ENCODE assay signal across 9 cellular contexts in the genomic region with DNA sequence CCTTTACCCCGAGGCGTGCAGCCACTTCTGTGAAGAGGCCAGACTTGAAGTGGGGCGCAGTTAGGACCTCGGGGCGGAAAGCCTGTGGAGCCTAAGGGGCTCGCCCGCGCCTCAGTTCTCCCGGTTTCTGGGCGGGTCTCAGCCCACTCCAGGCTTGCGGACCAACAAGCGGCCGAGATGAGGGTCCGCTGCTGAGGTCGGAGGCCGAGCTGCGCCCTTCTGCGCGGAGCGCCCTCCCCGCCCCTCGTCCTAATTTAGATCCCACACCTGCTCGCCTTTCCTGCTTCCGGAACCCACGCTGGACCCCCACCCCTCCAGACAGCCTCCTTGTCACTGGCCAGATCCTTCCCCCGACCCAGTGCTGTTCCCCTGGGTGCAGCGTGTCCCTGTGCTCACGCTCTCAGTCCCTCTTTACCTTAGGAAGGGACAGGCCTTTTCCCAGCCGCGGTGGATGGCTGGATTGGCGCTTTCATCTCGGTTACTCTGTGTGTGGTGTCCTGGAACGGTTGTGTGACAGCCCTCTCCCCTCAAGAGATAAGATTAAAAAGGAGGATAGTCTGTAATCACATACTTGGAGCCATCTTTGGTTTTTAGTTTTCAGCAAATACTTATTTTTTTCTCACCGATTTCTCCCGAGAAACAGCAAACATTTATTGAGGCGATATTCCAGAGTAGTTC. TPM values are rescaled to one million over a fixed set of nuclear protein-coding genes. Genes with fewer than 3 reads are reported as not detected.
DNase-seq lines count a peak whose midpoint lies in the region; ATAC-seq and TF ChIP-seq lines count a peak whose summit lies in the region.
"Had no signal": no experiment of that assay in that cellular context is flagged by ENCODE, and none has a peak within 500 bp of the region (broad histone marks: within the 10 kb centered on the region; RNA-seq: fewer than 3 reads in every experiment).

No MANE protein-coding gene starts in this region.

- H3K4me1 Mint-ChIP-seq in CD8-positive, alpha-beta memory T cell: peaks cover 38 to 49% (median 41%) of the 10 kb centered on the region in 3 donors
- peaks cover 71% of the 10 kb centered on the region for H3K4me1 Mint-ChIP-seq in HFFc6 (ENCODE audit: low read depth)
- peaks cover 26% of the 10 kb centered on the region for H3K4me1 Mint-ChIP-seq in WTC11

- POLR2A ChIA-PET in CD8-positive, alpha-beta memory T cell (lab: Charles Lee): interaction anchor here (1.0 to 5.4 kb wide), 4 partner anchors 14 to 127 kb away, joined by 4 to 54 read pairs (median 18); partner anchors contain the start of genes HDAC5, TMUB2 and UBTF
- POLR2A ChIA-PET in WTC11 (lab: Charles Lee): interaction anchor here (0.6 to 1.8 kb wide), 2 partner anchors 14 to 129 kb away, joined by 5 to 9 read pairs; partner anchors contain the start of gene TMUB2

- H3K9me3 Mint-ChIP-seq in CD8-positive, alpha-beta memory T cell: no peaks in the 10 kb centered on the region
- H3K9me3 Mint-ChIP-seq in HFFc6 (no peaks in the 10 kb centered on the region), WTC11 (no peaks in the 10 kb centered on the region)

- peaks cover 30% of the 10 kb centered on the region for H3K4me1 ChIP-seq in CD8-positive, alpha-beta memory T cell (ENCODE audit: insufficient read depth, low read length)
- H3K4me1 ChIP-seq in heart right ventricle (peaks cover 0 to 53% (median 23%) of the 10 kb centered on the region in 9 donors), skeletal muscle tissue (ENCODE audit: control insufficient read depth in 3 of 3, insufficient read depth in 3 of 3, low read length in 3 of 3) (peaks cover 16 to 54% (median 22%) of the 10 kb centered on the region in 3 donors)

- peak overlapping the region; percentile 66 for H3K4me3 ChIP-seq in CD8-positive, alpha-beta memory T cell (ENCODE audit: low read length)
- H3K4me3 ChIP-seq in heart right ventricle (peak overlapping the region; percentile 61 to 98 (median 94)), skeletal muscle tissue (ENCODE audit: low read length in 3 of 3) (peak overlapping the region; percentile 82 to 88 (median 86))

- H3K36me3 ChIP-seq in CD8-positive, alpha-beta memory T cell (ENCODE audit: insufficient read depth, low read length): peaks cover 12% of the 10 kb centered on the region
- H3K36me3 ChIP-seq in heart right ventricle (peaks cover 0 to 22% (median 14%) of the 10 kb centered on the region in 9 donors), skeletal muscle tissue (ENCODE audit: control insufficient read depth in 3 of 3, insufficient read depth in 3 of 3, low read length in 3 of 3) (peaks cover 6 to 15% (median 12%) of the 10 kb centered on the region in 3 donors)

- H3K27me3 Mint-ChIP-seq in CD8-positive, alpha-beta memory T cell: peaks cover 0 to 1% of the 10 kb centered on the region in 2 donors
- H3K27me3 Mint-ChIP-seq in HFFc6 (ENCODE audit: insufficient read depth): peaks cover 4% of the 10 kb centered on the region
- H3K27me3 Mint-ChIP-seq in WTC11 (ENCODE audit: low read depth): no peaks in the 10 kb centered on the region

- TF ChIP-seq CTCF in HFFc6 (IDR thresholded peaks at IDR 0.05) (no peak; the same call in 1 of the 2 replicates), WTC11 (IDR thresholded peaks at IDR 0.05) (no peak), heart right ventricle (IDR thresholded peaks at IDR 0.05) (no peak)

- peak overlapping the region; percentile 64 for H3K27ac ChIP-seq in CD8-positive, alpha-beta memory T cell (ENCODE audit: low read depth, low read length)
- H3K27ac ChIP-seq in heart right ventricle (peak overlapping the region; percentile 97 to 100 (median 99)), skeletal muscle tissue (ENCODE audit: low read depth, low read length) (peak overlapping the region; percentile 89)

- ATAC-seq in WTC11 (peak; percentile 19), heart right ventricle (peak in 6 of 8 donors; percentile 0 to 11 (median 2)), HG03139 (IDR thresholded peaks at IDR 0.05; ENCODE audit: unreplicated experiment) (no peak)

- H3K9ac ChIP-seq in skeletal muscle tissue (ENCODE audit: low read depth in 1 of 3, low read length in 3 of 3): peak overlapping the region; percentile 89 to 95 (median 92)

- CTCF ChIA-PET in CD8-positive, alpha-beta memory T cell (lab: Charles Lee): interaction anchor here (0.9 to 3.0 kb wide), 4 partner anchors 9 to 20 kb away, joined by 3 to 28 read pairs (median 6); no protein-coding TSS in a partner anchor
- CTCF ChIA-PET in WTC11 (lab: Charles Lee): interaction anchor here (0.7 to 5.1 kb wide), 9 partner anchors 10 to 158 kb away, joined by 3 to 47 read pairs (median 4); partner anchors contain the start of gene GRN

- H3K9me3 ChIP-seq in CD8-positive, alpha-beta memory T cell (ENCODE audit: low read length): no peaks in the 10 kb centered on the region
- H3K9me3 ChIP-seq in heart right ventricle (no peaks in the 10 kb centered on the region), skeletal muscle tissue (ENCODE audit: control insufficient read depth in 3 of 3, low read length in 3 of 3) (no peaks in the 10 kb centered on the region)

- no peak for DNase-seq in CD8-positive, alpha-beta memory T cell
- DNase-seq in HFFc6 (no peak), WTC11 (ENCODE audit: low spot score) (no peak), heart right ventricle (no peak), HT-29 (ENCODE audit: low spot score) (no peak), glomerular visceral epithelial cell (ENCODE audit: extremely low spot score) (no peak)

- H3K36me3 Mint-ChIP-seq in CD8-positive, alpha-beta memory T cell: peaks cover 0 to 31% (median 5%) of the 10 kb centered on the region in 3 donors
- H3K36me3 Mint-ChIP-seq in HFFc6 (ENCODE audit: low read depth) (peaks cover 9% of the 10 kb centered on the region), WTC11 (peaks cover 18% of the 10 kb centered on the region)

- intact Hi-C loops in heart right ventricle (cut with DNase I): no loop called here

- H3K4me3 Mint-ChIP-seq in CD8-positive, alpha-beta memory T cell: peak overlapping the region; percentile 80 to 92 (median 90)
- H3K4me3 Mint-ChIP-seq in HFFc6 (peak overlapping the region; percentile 93), WTC11 (peak overlapping the region; percentile 85)

- peak overlapping the region; percentile 69 to 98 (median 92) for H3K27ac Mint-ChIP-seq in CD8-positive, alpha-beta memory T cell
- H3K27ac Mint-ChIP-seq in HFFc6: peak overlapping the region; percentile 97
- H3K27ac Mint-ChIP-seq in WTC11: peak overlapping the region; percentile 98

- H3K27me3 ChIP-seq in CD8-positive, alpha-beta memory T cell (ENCODE audit: insufficient read depth, low read length, poor library complexity, severe bottlenecking): no peaks in the 10 kb centered on the region
- no peaks in the 10 kb centered on the region for H3K27me3 ChIP-seq in heart right ventricle
- H3K27me3 ChIP-seq in skeletal muscle tissue (ENCODE audit: control insufficient read depth in 3 of 3, insufficient read depth in 3 of 3, low read length in 3 of 3): no peaks in the 10 kb centered on the region

- WGBS in heart right ventricle, 2 donors: 6% methylated on average over 34 to 36 of the region's 36 CpGs

TF ChIP-seq in WTC11, 78 proteins besides CTCF, POLR2A, EP300 and RAD21 (continues in another document):
- TF ChIP-seq FOXP1 (CRISPR knock-in tag; IDR thresholded peaks at IDR 0.05; ENCODE audit: borderline replicate concordance) (no peak), RELA (CRISPR knock-in tag; IDR thresholded peaks at IDR 0.05; ENCODE audit: borderline replicate concordance) (peak; percentile 52; the same call in 1 of the 2 replicates)

RNA-seq across cellular contexts. Expression of gene ATXN7L3, which starts 0.9 kb away (rescaled TPM):
- 100 to 1,000 TPM in 1 of 2 experiments, 10 to 100 TPM in 1; 96.6 to 111 TPM for total RNA-seq in CD8-positive, alpha-beta memory T cell
- 15.4 TPM for polyA plus RNA-seq in CD8-positive, alpha-beta memory T cell
- total RNA-seq in HFFc6 (2021; fragmentation: NEBNext Ultra II Directional; extraction: Animal tissue kit (Norgen Biotek cat#: 25700)): 10 to 100 TPM; 61.1 to 72.2 (median 68.4) TPM
- total RNA-seq in WTC11 (2021) (113 to 124 TPM (median 114 TPM) in 3 replicates), heart right ventricle (10 to 100 TPM; 23.7 to 40.6 (median 32.4) TPM), skeletal muscle tissue (21.4 TPM)
- 10 to 100 TPM; 29.0 to 29.8 TPM for polyA plus RNA-seq in heart right ventricle
- 70.5 and 82.7 TPM in 2 replicates for total RNA-seq in HT-29 (2014; rRNA removed; shearing (Covaris generic))

RNA-seq across cellular contexts. Expression of gene TMUB2, which starts 13.8 kb away (rescaled TPM):
- total RNA-seq in CD8-positive, alpha-beta memory T cell: 10 to 100 TPM; 20.8 to 22.5 TPM
- polyA plus RNA-seq in CD8-positive, alpha-beta memory T cell: 37.5 TPM
- total RNA-seq in HFFc6 (2021; fragmentation: NEBNext Ultra II Directional; extraction: Animal tissue kit (Norgen Biotek cat#: 25700)): 10 to 100 TPM; 29.8 to 37.7 (median 34.0) TPM
- 21.9 to 26.9 TPM (median 25.3 TPM) in 3 replicates for total RNA-seq in WTC11 (2021)
- 10 to 100 TPM; 16.3 to 28.3 (median 19.6) TPM for total RNA-seq in heart right ventricle
- polyA plus RNA-seq in heart right ventricle: 10 to 100 TPM; 27.8 to 37.2 TPM
- 24.0 TPM for total RNA-seq in skeletal muscle tissue
- total RNA-seq in HT-29 (2014; rRNA removed; shearing (Covaris generic)): 41.9 and 45.4 TPM in 2 replicates

RNA-seq across cellular contexts. Expression of gene UBTF, which starts 18.9 kb away (rescaled TPM):
- total RNA-seq in CD8-positive, alpha-beta memory T cell: 100 to 1,000 TPM; 186 to 199 TPM
- polyA plus RNA-seq in CD8-positive, alpha-beta memory T cell: 78.0 TPM
- 10 to 100 TPM; 58.6 to 69.1 (median 65.6) TPM for total RNA-seq in HFFc6 (2021; fragmentation: NEBNext Ultra II Directional; extraction: Animal tissue kit (Norgen Biotek cat#: 25700))
- total RNA-seq in WTC11 (2021) (69.5 to 77.1 TPM (median 75.9 TPM) in 3 replicates), heart right ventricle (10 to 100 TPM; 35.9 to 56.3 (median 42.5) TPM), skeletal muscle tissue (51.7 TPM)
- polyA plus RNA-seq in heart right ventricle: 10 to 100 TPM; 30.8 to 34.4 TPM
- total RNA-seq in HT-29 (2014; rRNA removed; shearing (Covaris generic)): 61.8 and 65.2 TPM in 2 replicates

RNA-seq across cellular contexts. Expression of gene ASB16, which starts 30.1 kb away (rescaled TPM):
- under 1 TPM in 1 of 2 experiments, not detected in 1; 0.11 TPM for total RNA-seq in CD8-positive, alpha-beta memory T cell
- 0.10 TPM for polyA plus RNA-seq in CD8-positive, alpha-beta memory T cell
- under 1 TPM in 3 of 6 experiments, not detected in 3; 0.18 to 0.48 (median 0.29) TPM for total RNA-seq in HFFc6 (2021; fragmentation: NEBNext Ultra II Directional; extraction: Animal tissue kit (Norgen Biotek cat#: 25700))
- total RNA-seq in WTC11 (2021) (0.11 to 0.23 TPM (median 0.14 TPM) in 3 replicates), heart right ventricle (10 to 100 TPM; 12.4 to 16.4 (median 13.6) TPM), skeletal muscle tissue (4.7 TPM)
- 1 to 10 TPM in 1 of 2 donors, under 1 TPM in 1; 0.64 to 6.5 TPM for polyA plus RNA-seq in heart right ventricle
- 0.03 TPM in 1 of 2 replicates, not detected in the other for total RNA-seq in HT-29 (2014; rRNA removed; shearing (Covaris generic))
- total RNA-seq: T-helper 1 cell treated with Interleukin-12 subunit alpha and Interleukin-12 subunit beta and Interleukin-4 antibody, amounts not matched to agents 30 ng/mL and 1 ng/mL, for 36 hours had no signal

RNA-seq across cellular contexts. Expression of gene HROB, which starts 58.9 kb away (rescaled TPM):
- total RNA-seq in CD8-positive, alpha-beta memory T cell: 10 to 100 TPM; 16.2 to 16.5 TPM
- polyA plus RNA-seq in CD8-positive, alpha-beta memory T cell: not detected
- 1 to 10 TPM; 4.0 to 7.6 (median 6.7) TPM for total RNA-seq in HFFc6 (2021; fragmentation: NEBNext Ultra II Directional; extraction: Animal tissue kit (Norgen Biotek cat#: 25700))
- 22.4 to 23.9 TPM (median 23.7 TPM) in 3 replicates for total RNA-seq in WTC11 (2021)
- total RNA-seq in heart right ventricle: 1 to 10 TPM in 4 of 10 donors, under 1 TPM in 6; 0.49 to 1.9 (median 0.74) TPM
- polyA plus RNA-seq in heart right ventricle: under 1 TPM; 0.28 to 0.37 TPM
- total RNA-seq in skeletal muscle tissue: 1.0 TPM
- total RNA-seq in HT-29 (2014; rRNA removed; shearing (Covaris generic)): 5.8 and 7.8 TPM in 2 replicates
